ENCODE assay signal across 15 cellular contexts in the genomic region with DNA sequence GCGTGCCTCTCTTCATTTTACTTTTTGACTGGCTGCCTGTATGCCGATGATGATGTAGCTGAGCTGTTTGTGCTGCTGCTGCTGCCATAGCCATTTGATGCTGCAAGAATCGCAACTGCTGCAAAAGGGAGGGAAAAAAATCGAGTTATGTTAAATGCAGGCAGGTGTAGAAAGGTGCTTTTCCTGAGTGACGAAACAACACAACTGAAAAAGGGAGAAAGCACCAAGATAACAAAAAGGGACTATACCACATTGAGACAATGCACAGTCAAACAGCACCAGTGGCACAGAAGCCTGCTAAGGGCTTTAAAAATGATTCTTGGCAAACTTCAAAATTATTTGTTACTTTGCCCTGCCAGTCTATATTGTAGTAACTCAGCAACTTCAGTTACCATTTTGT.
"Had no signal": no experiment of that assay in that cellular context is flagged by ENCODE, and none has a peak within 500 bp of the region (broad histone marks: within the 10 kb centered on the region; RNA-seq: fewer than 3 reads in every experiment).

No MANE protein-coding gene starts in this region.

- H3K36me3 ChIP-seq: prostate gland had no signal

- ATAC-seq: activated CD4-positive, CD25-positive, alpha-beta regulatory T cell treated with anti-CD3 and anti-CD28 coated beads, Interleukin-2, amount 50 U/mL, for 24 hours; left lung; stimulated activated naive CD8-positive, alpha-beta T cell treated with anti-CD3 and anti-CD28 coated beads, Interleukin-15, amount 100 ng/mL, for 72 hours had no signal

- H3K27ac ChIP-seq: ascending aorta, colonic mucosa, left lung, prostate gland, right atrium auricular region, skin epidermis, suprapubic skin had no signal

- H3K4me1 Mint-ChIP-seq: neural progenitor cell had no signal

- H3K4me3 Mint-ChIP-seq: central memory CD8-positive, alpha-beta T cell; neural progenitor cell; stimulated activated naive CD8-positive, alpha-beta T cell treated with anti-CD3 and anti-CD28 coated beads, Interleukin-15, amount 100 ng/mL, for 72 hours had no signal

- H3K9ac ChIP-seq: neural progenitor cell had no signal

- H3K4me2 ChIP-seq: neural progenitor cell had no signal

- H3K9me3 ChIP-seq: ascending aorta, colonic mucosa, left lung, prostate gland, right atrium auricular region, suprapubic skin had no signal

- H3K27ac Mint-ChIP-seq: neural progenitor cell had no signal

- H3K27me3 ChIP-seq: ascending aorta, colonic mucosa, left lung, neural progenitor cell, right atrium auricular region, suprapubic skin had no signal

- H3K4me3 ChIP-seq: ascending aorta, colonic mucosa, left lung, neural progenitor cell, prostate gland, right atrium auricular region, skin epidermis, suprapubic skin had no signal

- H3K27me3 Mint-ChIP-seq: central memory CD8-positive, alpha-beta T cell; stimulated activated naive CD8-positive, alpha-beta T cell treated with anti-CD3 and anti-CD28 coated beads, Interleukin-15, amount 100 ng/mL, for 72 hours had no signal

- H3K4me1 ChIP-seq: ascending aorta, colonic mucosa, left lung, neural progenitor cell, prostate gland, right atrium auricular region, suprapubic skin had no signal

- H3K9me3 Mint-ChIP-seq: central memory CD8-positive, alpha-beta T cell; neural progenitor cell; stimulated activated naive CD8-positive, alpha-beta T cell treated with anti-CD3 and anti-CD28 coated beads, Interleukin-15, amount 100 ng/mL, for 72 hours had no signal

- DNase-seq: colonic mucosa; foreskin melanocyte; head of caudate nucleus; left lung; stimulated activated naive CD8-positive, alpha-beta T cell treated with anti-CD3 and anti-CD28 coated beads, Interleukin-15, amount 100 ng/mL, for 72 hours; T1000; trophoblast cell had no signal
